1 cellular context compared by ENCODE assay signal in genomic region chr7:95596183-95597135, GRCh38.
TF ChIP-seq lines count a peak whose summit lies in the region.

Gene PDK4 (minus strand): TSS chr7:95596516. CDS start chr7:95596293, 223 bp downstream.

TF ChIP-seq in GM12878, 131 proteins besides CTCF, POLR2A, EP300 and RAD21 (continued from another document):
- no peak for TF ChIP-seq CEBPZ (IDR thresholded peaks at IDR 0.05; ENCODE audit: low read depth, low read length)
- no peak for TF ChIP-seq PKNOX1 (IDR thresholded peaks at IDR 0.05)
- no peak for TF ChIP-seq ATF2 (IDR thresholded peaks at IDR 0.05; ENCODE audit: low read length)
- no peak for TF ChIP-seq SMC3 (IDR thresholded peaks at IDR 0.05; ENCODE audit: borderline replicate concordance, low read length)
- no peak for TF ChIP-seq ZNF217 (IDR thresholded peaks at IDR 0.05)
